Comparison of ENCODE assay signal across 1 cellular context in the genomic region with DNA sequence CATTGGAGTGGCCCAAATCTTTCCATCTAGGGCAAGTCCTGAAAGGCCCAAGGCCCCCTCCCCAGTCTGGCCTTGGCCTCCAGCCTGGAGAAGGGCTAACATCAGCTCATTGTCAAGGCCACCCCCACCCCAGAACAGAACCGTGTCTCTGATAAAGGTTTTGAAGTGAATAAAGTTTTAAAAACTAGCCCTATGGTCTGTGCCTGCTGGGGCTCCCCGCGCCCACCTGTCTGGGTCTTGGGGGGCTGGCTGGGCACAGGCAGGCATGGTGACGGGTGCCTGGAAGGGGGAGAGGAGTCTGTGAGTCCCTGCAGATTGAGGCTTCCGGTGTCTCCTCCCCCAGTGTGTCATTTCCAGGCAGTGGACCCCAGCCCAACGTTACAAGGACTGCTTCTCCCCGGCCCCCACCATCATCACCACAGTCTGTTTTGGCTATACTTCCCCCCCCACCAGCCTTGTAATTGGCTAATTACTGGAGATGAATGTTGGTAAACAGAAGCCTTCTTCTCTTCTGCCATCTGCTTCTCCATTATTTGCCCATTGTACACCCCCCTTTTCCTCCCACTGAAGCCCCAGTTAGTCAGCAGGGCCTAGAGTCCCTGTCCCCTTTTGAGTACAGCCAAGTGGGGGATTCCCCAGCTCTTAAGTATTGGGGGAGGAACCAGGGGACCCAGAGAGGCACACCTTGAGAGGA.
TF ChIP-seq lines count a peak whose summit lies in the region.

No MANE protein-coding gene starts in this region.

TF ChIP-seq in IMR-90, 13 proteins besides CTCF, POLR2A, EP300 and RAD21:
- TF ChIP-seq, protein P1, sequence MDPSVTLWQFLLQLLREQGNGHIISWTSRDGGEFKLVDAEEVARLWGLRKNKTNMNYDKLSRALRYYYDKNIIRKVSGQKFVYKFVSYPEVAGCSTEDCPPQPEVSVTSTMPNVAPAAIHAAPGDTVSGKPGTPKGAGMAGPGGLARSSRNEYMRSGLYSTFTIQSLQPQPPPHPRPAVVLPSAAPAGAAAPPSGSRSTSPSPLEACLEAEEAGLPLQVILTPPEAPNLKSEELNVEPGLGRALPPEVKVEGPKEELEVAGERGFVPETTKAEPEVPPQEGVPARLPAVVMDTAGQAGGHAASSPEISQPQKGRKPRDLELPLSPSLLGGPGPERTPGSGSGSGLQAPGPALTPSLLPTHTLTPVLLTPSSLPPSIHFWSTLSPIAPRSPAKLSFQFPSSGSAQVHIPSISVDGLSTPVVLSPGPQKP (IDR thresholded peaks at IDR 0.05; ENCODE audit: borderline replicate concordance, low read depth, low read length) = no peak
- TF ChIP-seq BHLHE40 (IDR thresholded peaks at IDR 0.05; ENCODE audit: low read depth, low read length) = no peak
